8 cellular contexts compared by ENCODE assay signal in the genomic region with DNA sequence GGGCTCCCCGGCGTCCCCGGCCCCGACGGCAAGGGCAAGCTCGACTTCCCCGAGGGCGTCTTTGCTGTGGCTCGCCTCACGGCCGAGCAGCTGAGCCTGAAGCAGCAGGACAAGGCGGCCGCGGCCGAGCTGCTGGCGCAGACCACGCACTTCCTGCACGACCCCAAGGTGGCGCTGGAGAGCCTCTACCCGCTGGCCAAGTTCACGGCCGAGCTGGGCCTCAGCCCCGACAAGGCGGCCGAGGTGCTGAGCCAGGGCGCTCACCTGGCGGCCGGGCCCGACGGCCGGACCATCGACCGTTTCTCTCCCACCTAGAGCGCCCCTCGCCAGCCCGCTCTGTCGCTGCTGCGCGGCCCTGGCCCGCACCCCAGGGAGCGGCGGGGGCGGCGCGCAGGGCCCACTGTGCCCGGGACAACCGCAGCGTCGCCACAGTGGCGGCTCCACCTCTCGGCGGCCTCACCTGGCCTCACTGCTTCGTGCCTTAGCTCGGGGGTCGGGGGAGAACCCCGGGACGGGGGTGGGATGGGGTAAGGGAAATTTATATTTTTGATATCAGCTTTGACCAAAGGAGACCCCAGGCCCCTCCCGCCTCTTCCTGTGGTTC.
DNase-seq lines count a peak whose midpoint lies in the region; ATAC-seq and TF ChIP-seq lines count a peak whose summit lies in the region.

No MANE protein-coding gene starts in this region.

- in situ Hi-C loops in astrocyte of the spinal cord (cut with HindIII; ENCODE audit: low sequenced_read_pairs) = no loop called here

- no peaks in the 10 kb centered on the region for H3K27me3 ChIP-seq in RWPE2 (ENCODE audit: insufficient read depth, poor library complexity, severe bottlenecking)

- no peaks in the 10 kb centered on the region for H3K9me3 ChIP-seq in RWPE2 (ENCODE audit: severe bottlenecking)

- no peaks in the 10 kb centered on the region for H3K36me3 ChIP-seq in RWPE2 (ENCODE audit: low read depth)

- peak overlapping the region; percentile 93 for H3K4me3 ChIP-seq in GM12875 (ENCODE audit: low read depth, low read length)
- H3K4me3 ChIP-seq in RWPE2 (ENCODE audit: severe bottlenecking) = no peak overlapping the region
- peak overlapping the region; percentile 59 for H3K4me3 ChIP-seq in astrocyte of the spinal cord (ENCODE audit: low read depth, low read length)

- no peaks in the 10 kb centered on the region for H3K4me1 ChIP-seq in RWPE2 (ENCODE audit: insufficient read depth, poor library complexity, severe bottlenecking)

- TF ChIP-seq CTCF in GM12875 (IDR thresholded peaks at IDR 0.05; ENCODE audit: borderline replicate concordance, insufficient read depth, low read depth, low read length) (peak; percentile 95), RWPE2 (IDR thresholded peaks at IDR 0.05; ENCODE audit: poor library complexity, severe bottlenecking) (peak; percentile 46), astrocyte of the spinal cord (IDR thresholded peaks at IDR 0.05; ENCODE audit: low read depth, low read length) (peak; percentile 68)

- H3K27ac ChIP-seq in RWPE2 (ENCODE audit: poor library complexity, severe bottlenecking) = no peak overlapping the region

- DNase-seq in RWPE2 (ENCODE audit: low spot score) = no peak
- peak; percentile 73 for DNase-seq in astrocyte of the spinal cord (ENCODE audit: low read depth, low spot score)
- peak; percentile 82 for DNase-seq in iPS-NIHi11 (ENCODE audit: low spot score)
- peak; percentile 76 to 80 for DNase-seq in stimulated activated CD4-positive, alpha-beta T cell treated with anti-CD3 and anti-CD28 coated beads, Interleukin-2, amount 100 ng/mL, for 24 hours
- no peak for DNase-seq in GM03348 (ENCODE audit: low spot score)

- ATAC-seq in RWPE2 (ENCODE audit: low read depth) (no peak), HG03432 (IDR thresholded peaks at IDR 0.05; ENCODE audit: unreplicated experiment) (no peak), HG03342 (IDR thresholded peaks at IDR 0.05; ENCODE audit: unreplicated experiment) (no peak)

Comparison
In these comparisons a context has a peak if more than half of its experiments do, and no peak if none do; other contexts are left out.
1. DNase-seq: peak in astrocyte of the spinal cord (single experiment), iPS-NIHi11 (single experiment) and stimulated activated CD4-positive, alpha-beta T cell treated with anti-CD3 and anti-CD28 coated beads, Interleukin-2, amount 100 ng/mL, for 24 hours (2 of 2); none in RWPE2 (single experiment) and GM03348 (single experiment).
2. Peak in every context shown above with its lines, with median percentiles within 50 percentile points of each other: CTCF ChIP-seq.